ENCODE assay signal across 19 cellular contexts in genomic region chr6:114785235-114786127, GRCh38.
DNase-seq lines count a peak whose midpoint lies in the region; ATAC-seq and TF ChIP-seq lines count a peak whose summit lies in the region.
"Had no signal": no experiment of that assay in that cellular context is flagged by ENCODE, and none has a peak within 500 bp of the region (broad histone marks: within the 10 kb centered on the region; RNA-seq: fewer than 3 reads in every experiment).

No MANE protein-coding gene starts in this region.

- H4K8ac ChIP-seq in mesendoderm (ENCODE audit: low read depth, low read length) = no peak overlapping the region

- H3K9ac ChIP-seq in mesendoderm (ENCODE audit: low read length) (no peak overlapping the region), colonic mucosa (ENCODE audit: low read depth in 2 of 2, low read length in 2 of 2) (no peak overlapping the region)
- H3K9ac ChIP-seq: parathyroid adenoma had no signal

- H3K9me3 ChIP-seq in colonic mucosa = no peaks in the 10 kb centered on the region
- H3K9me3 ChIP-seq: suprapubic skin, uterus had no signal

- H3K4me3 ChIP-seq in mesendoderm (ENCODE audit: low read length) (no peak overlapping the region), colonic mucosa (no peak overlapping the region)
- H3K4me3 ChIP-seq: coronary artery, heart right ventricle, suprapubic skin, uterus had no signal

- H2AK5ac ChIP-seq in mesendoderm (ENCODE audit: low read length) = no peak overlapping the region

- H3K79me2 ChIP-seq in mesendoderm (ENCODE audit: control insufficient read depth, insufficient read depth, low read length) = no peaks in the 10 kb centered on the region
- H3K79me2 ChIP-seq: parathyroid adenoma had no signal

- H3K56ac ChIP-seq in mesendoderm (ENCODE audit: low read length) = no peak overlapping the region

- WGBS in mesendoderm (ENCODE audit: extremely low coverage, insufficient coverage, low lambda C conversion rate) = no CpG with 5 or more reads among the region's 1 CpG

- H3K4ac ChIP-seq in mesendoderm (ENCODE audit: low read depth, low read length) = no peak overlapping the region

- no peaks in the 10 kb centered on the region for H3K4me1 ChIP-seq in mesendoderm (ENCODE audit: control insufficient read depth, low read depth, low read length)
- H3K4me1 ChIP-seq in colonic mucosa = no peaks in the 10 kb centered on the region
- H3K4me1 ChIP-seq: heart right ventricle, parathyroid adenoma, suprapubic skin, uterus had no signal

- intact Hi-C loops in colonic mucosa (cut with DNase I) = no loop called here

- H2BK120ac ChIP-seq in mesendoderm (ENCODE audit: low read depth, low read length) = no peak overlapping the region

- DNase-seq in ELR (ENCODE audit: low read depth) (peak; percentile 57), LHCN-M2 (ENCODE audit: low read depth) (peak; percentile 14), astrocyte of the hippocampus (ENCODE audit: low read depth, low spot score) (peak; percentile 58), mesendoderm (peak; percentile 3), nucleus accumbens (lab: John Stamatoyannopoulos, UW) (no peak), NCI-H1694 (lab: John Stamatoyannopoulos, UW) (no peak), colonic mucosa (no peak)
- DNase-seq: activated CD8-positive, alpha-beta memory T cell treated with anti-CD3 and anti-CD28 coated beads, Interleukin-2, amount 50 U/mL, for 48 hours; CD4-positive, CD25-positive, alpha-beta regulatory T cell; DMS153; GF-D8; heart right ventricle; NCI-H1417; uterus had no signal

- H3K23ac ChIP-seq in mesendoderm (ENCODE audit: low read length) = no peak overlapping the region

- H3K79me1 ChIP-seq in mesendoderm (ENCODE audit: low read length) = no peaks in the 10 kb centered on the region

- H3K27ac ChIP-seq in mesendoderm (ENCODE audit: low read depth, low read length) = no peak overlapping the region
- no peak overlapping the region for H3K27ac ChIP-seq in colonic mucosa
- H3K27ac ChIP-seq: coronary artery, heart right ventricle, parathyroid adenoma, suprapubic skin, uterus had no signal

- H2BK15ac ChIP-seq in mesendoderm (replicated peaks; ENCODE audit: low read depth) = no peak overlapping the region

- ATAC-seq in HG03097 (IDR thresholded peaks at IDR 0.05; ENCODE audit: low FRiP score, unreplicated experiment) = no peak
- ATAC-seq: heart right ventricle, sciatic nerve had no signal

- no peak overlapping the region for H3K18ac ChIP-seq in mesendoderm (ENCODE audit: low read length)

- H3K4me2 ChIP-seq in mesendoderm (ENCODE audit: low read length) = no peak overlapping the region

- TF ChIP-seq CTCF in colonic mucosa (IDR thresholded peaks at IDR 0.05) = no peak

- H4K5ac ChIP-seq in mesendoderm (ENCODE audit: low read length) = no peak overlapping the region

- H3K36me3 ChIP-seq in mesendoderm (ENCODE audit: control insufficient read depth, insufficient read depth, low read length) (no peaks in the 10 kb centered on the region), colonic mucosa (no peaks in the 10 kb centered on the region)
- H3K36me3 ChIP-seq: heart right ventricle, suprapubic skin, uterus had no signal

- no peak overlapping the region for H2BK5ac ChIP-seq in mesendoderm (ENCODE audit: low read length)

- H3K27me3 ChIP-seq in mesendoderm (ENCODE audit: insufficient read depth, low read length, poor library complexity) (no peaks in the 10 kb centered on the region), colonic mucosa (no peaks in the 10 kb centered on the region)
- H3K27me3 ChIP-seq: heart right ventricle, suprapubic skin, uterus had no signal

Comparison
In these comparisons a context has a peak if more than half of its experiments do, and no peak if none do; other contexts are left out.
1. DNase-seq: peak in ELR (single experiment), LHCN-M2 (single experiment), astrocyte of the hippocampus (single experiment) and mesendoderm (single experiment); none in nucleus accumbens (0 of 56), NCI-H1694 (single experiment) and colonic mucosa (single experiment).